Comparison of ENCODE assay signal across 21 cellular contexts in genomic region chr18:36718705-36719328, GRCh38.
"Had no signal": no experiment of that assay in that cellular context is flagged by ENCODE, and none has a peak within 500 bp of the region (broad histone marks: within the 10 kb centered on the region; RNA-seq: fewer than 3 reads in every experiment).

No MANE protein-coding gene starts in this region.

- ATAC-seq: esophagus mucosa; stimulated activated memory B cell treated with anti-CD40 and anti-IgM and Interleukin-4, amounts not matched to agents 10 μg/mL and 1 μg/mL and 100 μg/mL, for 72 hours had no signal

- DNase-seq: activated CD4-positive, alpha-beta T cell treated with anti-CD3 and anti-CD28 coated beads for 48 hours; activated CD4-positive, alpha-beta T cell treated with anti-CD3 and anti-CD28 coated beads, Interleukin-2, amount 50 U/mL, for 48 hours; activated CD8-positive, alpha-beta memory T cell treated with anti-CD3 and anti-CD28 coated beads for 24 hours; activated effector memory CD4-positive, alpha-beta T cell treated with Interleukin-2 at 50 U/mL for 16 hours; activated naive CD4-positive, alpha-beta T cell treated with Interleukin-2 at 50 U/mL for 16 hours; central memory CD4-positive, alpha-beta T cell; glutamatergic neuron; left cardiac atrium; naive B cell; nephron progenitor cell; retina; sigmoid colon; stimulated activated CD4-positive, alpha-beta T cell treated with anti-CD3 and anti-CD28 coated beads, Interleukin-1b, Interleukin-23, amount 100 ng/mL, for 48 hours; stimulated activated CD4-positive, alpha-beta T cell treated with anti-CD3 and anti-CD28 coated beads, Interleukin-4, amount 100 ng/mL, for 4 hours; stimulated activated CD8-positive, alpha-beta memory T cell treated with anti-CD3 and anti-CD28 coated beads, Interleukin-4, amount 100 ng/mL, for 48 hours; stomach; T-helper 2 cell; thyroid gland; upper lobe of left lung had no signal
